11 cellular contexts compared by ENCODE assay signal in genomic region chr19:48171584-48172170, GRCh38. TPM values are rescaled to one million over a fixed set of nuclear protein-coding genes. Genes with fewer than 3 reads are reported as not detected.
A peak's percentile ranks its signal among the peaks of the same experiment; 100 is the strongest.
DNase-seq lines count a peak whose midpoint lies in the region; ATAC-seq, FAIRE-seq and TF ChIP-seq lines count a peak whose summit lies in the region.
"Had no signal": no experiment of that assay in that cellular context is flagged by ENCODE, and none has a peak within 500 bp of the region (broad histone marks: within the 10 kb centered on the region; RNA-seq: fewer than 3 reads in every experiment).

No MANE protein-coding gene starts in this region.

- H4K20me1 ChIP-seq in OCI-LY3 (ENCODE audit: insufficient read depth, low read length), result peaks cover 18% of the 10 kb centered on the region

- no peaks in the 10 kb centered on the region for H3K27me3 ChIP-seq in OCI-LY3 (ENCODE audit: low read depth, low read length)
- H3K27me3 ChIP-seq in pancreas, result no peaks in the 10 kb centered on the region

- WGBS in pancreas, 2 donors, result 79 to 81% methylated on average over 45 of the region's 45 CpGs

- peaks cover 8% of the 10 kb centered on the region for H3K4me1 Mint-ChIP-seq in endothelial cell (ENCODE audit: unreplicated experiment)

- H3K9ac ChIP-seq in OCI-LY3 (ENCODE audit: low read length), result peak overlapping the region; percentile 96

- no peaks in the 10 kb centered on the region for H3K9me3 ChIP-seq in OCI-LY3 (ENCODE audit: insufficient read depth, low read length)
- H3K9me3 ChIP-seq in pancreas, result no peaks in the 10 kb centered on the region

- H3K27ac Mint-ChIP-seq in endothelial cell (ENCODE audit: unreplicated experiment), result peak overlapping the region; percentile 65

- intact Hi-C loops in pancreas (cut with DNase I), result no loop called here

- peaks cover 36% of the 10 kb centered on the region for H3K79me2 ChIP-seq in OCI-LY3 (ENCODE audit: low read length)

- no peak for ATAC-seq in pancreas

- H3K36me3 ChIP-seq in OCI-LY3 (replicated peaks; ENCODE audit: low read depth, low read length) (peaks cover 17% of the 10 kb centered on the region), pancreas (no peaks in the 10 kb centered on the region)

- no peak for TF ChIP-seq CTCF in OCI-LY3 (IDR thresholded peaks at IDR 0.05; ENCODE audit: low read depth, low read length)
- TF ChIP-seq CTCF in endothelial cell (IDR thresholded peaks at IDR 0.05; ENCODE audit: unreplicated experiment), result no peak
- TF ChIP-seq CTCF in pancreas (IDR thresholded peaks at IDR 0.05), result no peak

- peak overlapping the region; percentile 95 for H3K4me3 Mint-ChIP-seq in endothelial cell (ENCODE audit: unreplicated experiment)

- DNase-seq in NCI-H2227 (lab: John Stamatoyannopoulos, UW; ENCODE audit: unreplicated experiment), result peak; percentile 49
- DNase-seq in NCI-H2227 treated with DMSO at 0.1 percent for 48 hours (lab: John Stamatoyannopoulos, UW), result no peak
- no peak for DNase-seq in endothelial cell (ENCODE audit: low spot score)
- peak in 5 of 6 donors; percentile 12 to 69 (median 31) for DNase-seq in pancreas
- no peak for DNase-seq in activated gamma-delta T cell (lab: John Stamatoyannopoulos, UW)
- DNase-seq in stimulated activated CD4-positive, alpha-beta T cell treated with anti-CD3 and anti-CD28 coated beads, Interleukin-4, amount 100 ng/mL, for 1 hour, result no peak
- DNase-seq in NCI-H1436 treated with DMSO at 0.1 percent for 48 hours (lab: John Stamatoyannopoulos, UW), result no peak
- DNase-seq: 8988T; NK-92 treated with Interleukin-12 subunit alpha and Interleukin-12 subunit beta, amount 100 ng/mL, for 24 hours had no signal

- no peak overlapping the region for H3K27ac ChIP-seq in OCI-LY3 (ENCODE audit: low read length)
- H3K27ac ChIP-seq in pancreas, result no peak overlapping the region

- H3K4me2 ChIP-seq in OCI-LY3 (ENCODE audit: low read length), result peak overlapping the region; percentile 98

- H3K27me3 Mint-ChIP-seq in endothelial cell (ENCODE audit: unreplicated experiment), result peaks cover 10% of the 10 kb centered on the region

- H3K4me3 ChIP-seq in OCI-LY3 (ENCODE audit: low read length) (peak overlapping the region; percentile 94), pancreas (no peak overlapping the region)

- peaks cover 30% of the 10 kb centered on the region for H3K36me3 Mint-ChIP-seq in endothelial cell (ENCODE audit: low read depth, unreplicated experiment)

- no peaks in the 10 kb centered on the region for H3K9me3 Mint-ChIP-seq in endothelial cell (ENCODE audit: unreplicated experiment)

- H3K4me1 ChIP-seq in OCI-LY3 (ENCODE audit: low read length) (peaks cover 13% of the 10 kb centered on the region), pancreas (peaks cover 0 to 8% (median 0%) of the 10 kb centered on the region in 3 donors)

- H2AFZ ChIP-seq in OCI-LY3 (ENCODE audit: low read depth, low read length), result no peak overlapping the region

- FAIRE-seq in pancreas (lab: Jason Lieb, UNC), result no peak
- FAIRE-seq: urothelium cell line had no signal

RNA-seq across cellular contexts. Expression of gene ZSWIM9, which starts 1.2 kb away (rescaled TPM):
- total RNA-seq in endothelial cell (ENCODE audit: unreplicated experiment) (8.8 TPM), pancreas (1 to 10 TPM; 2.8 to 5.9 (median 4.0) TPM)
- 1 to 10 TPM; 3.1 to 4.3 TPM for polyA plus RNA-seq in pancreas

RNA-seq across cellular contexts. Expression of gene LIG1, which starts 1.5 kb away (rescaled TPM):
- 51.5 TPM for total RNA-seq in endothelial cell (ENCODE audit: unreplicated experiment)
- 10 to 100 TPM; 10.1 to 23.5 (median 17.0) TPM for total RNA-seq in pancreas
- polyA plus RNA-seq in pancreas, result 10 to 100 TPM; 42.1 to 78.8 TPM

Comparison
In these comparisons a context has a peak if more than half of its experiments do, and no peak if none do; other contexts are left out.
1. DNase-seq: peak in NCI-H2227 (single experiment) and pancreas (5 of 6); none in NCI-H2227 treated with DMSO at 0.1 percent for 48 hours (single experiment), endothelial cell (single experiment), activated gamma-delta T cell (single experiment), stimulated activated CD4-positive, alpha-beta T cell treated with anti-CD3 and anti-CD28 coated beads, Interleukin-4, amount 100 ng/mL, for 1 hour (single experiment) and NCI-H1436 treated with DMSO at 0.1 percent for 48 hours (single experiment).